In the genomic region with DNA sequence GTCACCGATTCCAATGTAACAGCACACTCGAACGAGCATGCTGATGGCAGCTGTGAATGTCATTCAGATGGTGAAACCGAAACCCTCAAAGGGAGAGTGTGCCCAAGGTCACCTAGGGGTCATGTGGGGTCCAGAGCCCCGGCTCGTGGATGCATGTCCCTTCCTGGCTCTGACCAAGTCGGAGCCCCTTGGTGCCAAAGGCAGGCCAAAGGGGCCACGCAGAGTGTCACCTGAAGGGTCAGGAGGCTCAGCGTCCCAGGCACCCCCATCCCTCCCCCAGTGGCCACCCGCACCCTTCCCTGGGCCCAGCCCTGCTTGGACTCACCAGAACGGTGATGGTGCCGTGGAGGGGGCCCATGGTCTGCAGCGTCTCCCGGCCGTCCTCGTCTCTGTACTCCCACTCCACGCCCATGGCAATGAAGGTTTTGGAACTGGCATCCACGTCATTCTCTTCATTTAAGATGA, we compare ENCODE assay signal across 29 cellular contexts.
"Had no signal": no experiment of that assay in that cellular context is flagged by ENCODE, and none has a peak within 500 bp of the region (broad histone marks: within the 10 kb centered on the region; RNA-seq: fewer than 3 reads in every experiment).

No MANE protein-coding gene starts in this region.

- H3K27ac Mint-ChIP-seq: activated CD4-positive, alpha-beta T cell treated with anti-CD3 and anti-CD28 coated beads, Interleukin-2, amount 10 ng/mL, durations not matched to agents 7 days and 5 days; activated CD8-positive, alpha-beta memory T cell treated with anti-CD3 and anti-CD28 coated beads, Interleukin-2, amount 10 ng/mL, durations not matched to agents 7 days and 5 days; activated CD8-positive, alpha-beta T cell treated with anti-CD3 and anti-CD28 coated beads for 36 hours; activated naive CD8-positive, alpha-beta T cell; effector memory CD8-positive, alpha-beta T cell; nephron; T-cell; T-helper 2 cell treated with Interferon-gamma antibody and Interleukin-4, amounts not matched to agents 5 μg/mL and 100 μg/mL, for 36 hours had no signal

- H3K27me3 Mint-ChIP-seq: activated CD4-positive, alpha-beta T cell treated with anti-CD3 and anti-CD28 coated beads, Interleukin-2, amount 10 ng/mL, durations not matched to agents 7 days and 5 days; activated CD8-positive, alpha-beta memory T cell treated with anti-CD3 and anti-CD28 coated beads, Interleukin-2, amount 10 ng/mL, durations not matched to agents 7 days and 5 days; activated CD8-positive, alpha-beta T cell treated with anti-CD3 and anti-CD28 coated beads for 36 hours; activated naive CD8-positive, alpha-beta T cell had no signal

- FAIRE-seq: colon, islet of Langerhans had no signal

- DNase-seq: activated CD4-positive, alpha-beta T cell treated with anti-CD3 and anti-CD28 coated beads, Interleukin-2, amount 10 ng/mL, durations not matched to agents 7 days and 5 days; activated CD8-positive, alpha-beta memory T cell treated with anti-CD3 and anti-CD28 coated beads, Interleukin-2, amount 10 ng/mL, durations not matched to agents 7 days and 5 days; activated CD8-positive, alpha-beta T cell treated with anti-CD3 and anti-CD28 coated beads for 36 hours; activated naive CD4-positive, alpha-beta T cell; activated T-cell treated with anti-CD3 and anti-CD28 coated beads for 4 hours; brain microvascular endothelial cell; central memory CD4-positive, alpha-beta T cell; effector memory CD8-positive, alpha-beta T cell; esophagus squamous epithelium; stimulated activated CD4-positive, alpha-beta T cell treated with anti-CD3 and anti-CD28 coated beads, Interleukin-2, amount 100 ng/mL, for 48 hours; stimulated activated CD8-positive, alpha-beta memory T cell treated with anti-CD3 and anti-CD28 coated beads, Interleukin-4, amount 100 ng/mL, for 48 hours; stimulated activated naive CD4-positive, alpha-beta T cell; T-cell had no signal

- H3K4me3 ChIP-seq: adrenal gland, ascending aorta, esophagus squamous epithelium, gastroesophageal sphincter, smooth muscle cell, thoracic aorta, upper lobe of left lung had no signal

- H3K4me2 ChIP-seq: smooth muscle cell had no signal

- H3K27ac ChIP-seq: adrenal gland, ascending aorta, brain microvascular endothelial cell, esophagus squamous epithelium, gastroesophageal sphincter, neutrophil, parathyroid adenoma, thoracic aorta, upper lobe of left lung, VCaP had no signal

- H3K4me3 Mint-ChIP-seq: activated CD4-positive, alpha-beta T cell treated with anti-CD3 and anti-CD28 coated beads, Interleukin-2, amount 10 ng/mL, durations not matched to agents 7 days and 5 days; activated CD8-positive, alpha-beta memory T cell treated with anti-CD3 and anti-CD28 coated beads, Interleukin-2, amount 10 ng/mL, durations not matched to agents 7 days and 5 days; activated CD8-positive, alpha-beta T cell treated with anti-CD3 and anti-CD28 coated beads for 36 hours; activated naive CD8-positive, alpha-beta T cell; effector memory CD8-positive, alpha-beta T cell; nephron; T-cell; T-helper 2 cell treated with Interferon-gamma antibody and Interleukin-4, amounts not matched to agents 5 μg/mL and 100 μg/mL, for 36 hours had no signal

- H2AFZ ChIP-seq: parathyroid adenoma had no signal

- H3K9me3 ChIP-seq: adrenal gland, ascending aorta, esophagus squamous epithelium, gastroesophageal sphincter, thoracic aorta, upper lobe of left lung had no signal

- H3K9me3 Mint-ChIP-seq: activated CD8-positive, alpha-beta T cell treated with anti-CD3 and anti-CD28 coated beads for 36 hours; effector memory CD8-positive, alpha-beta T cell; T-cell had no signal

- H3K79me2 ChIP-seq: parathyroid adenoma had no signal

- H3K27me3 ChIP-seq: adrenal gland, ascending aorta, brain microvascular endothelial cell, esophagus squamous epithelium, gastroesophageal sphincter, neutrophil, upper lobe of left lung had no signal

- H3K36me3 ChIP-seq: neutrophil, thoracic aorta had no signal

- H3K9ac ChIP-seq: parathyroid adenoma had no signal

- H3K4me1 ChIP-seq: adrenal gland, ascending aorta, esophagus squamous epithelium, gastroesophageal sphincter, parathyroid adenoma, upper lobe of left lung had no signal

- H3K36me3 Mint-ChIP-seq: activated CD8-positive, alpha-beta memory T cell treated with anti-CD3 and anti-CD28 coated beads, Interleukin-2, amount 10 ng/mL, durations not matched to agents 7 days and 5 days; activated naive CD8-positive, alpha-beta T cell; T-cell had no signal

- H3K4me1 Mint-ChIP-seq: activated CD4-positive, alpha-beta T cell treated with anti-CD3 and anti-CD28 coated beads, Interleukin-2, amount 10 ng/mL, durations not matched to agents 7 days and 5 days; activated CD8-positive, alpha-beta memory T cell treated with anti-CD3 and anti-CD28 coated beads, Interleukin-2, amount 10 ng/mL, durations not matched to agents 7 days and 5 days; T-cell had no signal

- ATAC-seq: activated CD4-positive, CD25-positive, alpha-beta regulatory T cell treated with anti-CD3 and anti-CD28 coated beads, Interleukin-2, amount 50 U/mL, for 24 hours; activated CD8-positive, alpha-beta memory T cell treated with anti-CD3 and anti-CD28 coated beads, Interleukin-2, amount 10 ng/mL, durations not matched to agents 7 days and 5 days; activated CD8-positive, alpha-beta T cell treated with anti-CD3 and anti-CD28 coated beads for 36 hours; effector memory CD8-positive, alpha-beta T cell; gastroesophageal sphincter; sciatic nerve; T-cell had no signal
